In the genomic region with DNA sequence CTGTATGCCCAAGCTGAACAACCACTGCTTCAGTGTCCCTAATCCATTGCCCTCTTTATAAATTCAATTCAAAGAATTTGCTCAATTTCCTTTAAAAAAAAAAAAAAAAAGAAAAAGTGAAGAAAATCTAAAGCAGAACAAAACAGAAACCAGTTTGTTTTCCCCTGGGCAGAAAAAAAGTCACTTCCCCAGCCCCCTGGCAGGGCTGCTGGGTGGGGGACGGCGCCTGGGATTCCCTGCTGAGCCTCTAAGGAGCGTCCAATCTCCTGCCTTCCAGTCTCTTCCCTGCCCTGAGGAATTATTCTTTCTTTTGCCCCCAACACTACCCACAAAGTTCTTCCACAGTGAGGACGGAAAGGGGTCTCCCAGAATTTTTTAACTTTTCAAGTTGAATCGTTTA, we compare ENCODE assay signal across 2 cellular contexts.
TF ChIP-seq lines count a peak whose summit lies in the region.

No MANE protein-coding gene starts in this region.

TF ChIP-seq in SK-N-SH, 30 proteins besides CTCF, POLR2A, EP300 and RAD21:
- TF ChIP-seq, protein P1, sequence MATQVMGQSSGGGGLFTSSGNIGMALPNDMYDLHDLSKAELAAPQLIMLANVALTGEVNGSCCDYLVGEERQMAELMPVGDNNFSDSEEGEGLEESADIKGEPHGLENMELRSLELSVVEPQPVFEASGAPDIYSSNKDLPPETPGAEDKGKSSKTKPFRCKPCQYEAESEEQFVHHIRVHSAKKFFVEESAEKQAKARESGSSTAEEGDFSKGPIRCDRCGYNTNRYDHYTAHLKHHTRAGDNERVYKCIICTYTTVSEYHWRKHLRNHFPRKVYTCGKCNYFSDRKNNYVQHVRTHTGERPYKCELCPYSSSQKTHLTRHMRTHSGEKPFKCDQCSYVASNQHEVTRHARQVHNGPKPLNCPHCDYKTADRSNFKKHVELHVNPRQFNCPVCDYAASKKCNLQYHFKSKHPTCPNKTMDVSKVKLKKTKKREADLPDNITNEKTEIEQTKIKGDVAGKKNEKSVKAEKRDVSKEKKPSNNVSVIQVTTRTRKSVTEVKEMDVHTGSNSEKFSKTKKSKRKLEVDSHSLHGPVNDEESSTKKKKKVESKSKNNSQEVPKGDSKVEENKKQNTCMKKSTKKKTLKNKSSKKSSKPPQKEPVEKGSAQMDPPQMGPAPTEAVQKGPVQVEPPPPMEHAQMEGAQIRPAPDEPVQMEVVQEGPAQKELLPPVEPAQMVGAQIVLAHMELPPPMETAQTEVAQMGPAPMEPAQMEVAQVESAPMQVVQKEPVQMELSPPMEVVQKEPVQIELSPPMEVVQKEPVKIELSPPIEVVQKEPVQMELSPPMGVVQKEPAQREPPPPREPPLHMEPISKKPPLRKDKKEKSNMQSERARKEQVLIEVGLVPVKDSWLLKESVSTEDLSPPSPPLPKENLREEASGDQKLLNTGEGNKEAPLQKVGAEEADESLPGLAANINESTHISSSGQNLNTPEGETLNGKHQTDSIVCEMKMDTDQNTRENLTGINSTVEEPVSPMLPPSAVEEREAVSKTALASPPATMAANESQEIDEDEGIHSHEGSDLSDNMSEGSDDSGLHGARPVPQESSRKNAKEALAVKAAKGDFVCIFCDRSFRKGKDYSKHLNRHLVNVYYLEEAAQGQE (IDR thresholded peaks at IDR 0.05; ENCODE audit: low read depth, low read length) = no peak
- TF ChIP-seq FOSL2 (IDR thresholded peaks at IDR 0.05; ENCODE audit: borderline replicate concordance, low read depth) (no peak), MXI1 (IDR thresholded peaks at IDR 0.05; ENCODE audit: low read depth, low read length) (no peak), GABPA (IDR thresholded peaks at IDR 0.05; ENCODE audit: low read depth) (no peak), NFIC (IDR thresholded peaks at IDR 0.05; ENCODE audit: borderline replicate concordance) (no peak), EZH2phosphoT487 (IDR thresholded peaks at IDR 0.05; ENCODE audit: borderline replicate concordance, low read depth) (no peak), CHD2 (IDR thresholded peaks at IDR 0.05; ENCODE audit: low read length, partially characterized antibody) (no peak), ELF1 (IDR thresholded peaks at IDR 0.05) (no peak), FOXJ3 (CRISPR knock-in tag; IDR thresholded peaks at IDR 0.05) (no peak), YY1 (IDR thresholded peaks at IDR 0.05; ENCODE audit: low read depth) (no peak), SIN3A (IDR thresholded peaks at IDR 0.05; ENCODE audit: borderline replicate concordance, low read depth, low read length) (no peak), TAF1 (IDR thresholded peaks at IDR 0.05; ENCODE audit: borderline replicate concordance, low read depth, low read length) (no peak), POLR2AphosphoS5 (IDR thresholded peaks at IDR 0.05; ENCODE audit: low read depth, low read length) (no peak), NRF1 (IDR thresholded peaks at IDR 0.05; ENCODE audit: low read depth, low read length) (no peak), RXRA (IDR thresholded peaks at IDR 0.05; ENCODE audit: borderline replicate concordance, low read depth) (no peak), RCOR1 (IDR thresholded peaks at IDR 0.05; ENCODE audit: low read length) (no peak), JUND (IDR thresholded peaks at IDR 0.05) (no peak)
- TF ChIP-seq, protein P2, sequence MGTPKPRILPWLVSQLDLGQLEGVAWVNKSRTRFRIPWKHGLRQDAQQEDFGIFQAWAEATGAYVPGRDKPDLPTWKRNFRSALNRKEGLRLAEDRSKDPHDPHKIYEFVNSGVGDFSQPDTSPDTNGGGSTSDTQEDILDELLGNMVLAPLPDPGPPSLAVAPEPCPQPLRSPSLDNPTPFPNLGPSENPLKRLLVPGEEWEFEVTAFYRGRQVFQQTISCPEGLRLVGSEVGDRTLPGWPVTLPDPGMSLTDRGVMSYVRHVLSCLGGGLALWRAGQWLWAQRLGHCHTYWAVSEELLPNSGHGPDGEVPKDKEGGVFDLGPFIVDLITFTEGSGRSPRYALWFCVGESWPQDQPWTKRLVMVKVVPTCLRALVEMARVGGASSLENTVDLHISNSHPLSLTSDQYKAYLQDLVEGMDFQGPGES (IDR thresholded peaks at IDR 0.05; ENCODE audit: low read depth, low read length) = no peak
- TF ChIP-seq, protein P3, sequence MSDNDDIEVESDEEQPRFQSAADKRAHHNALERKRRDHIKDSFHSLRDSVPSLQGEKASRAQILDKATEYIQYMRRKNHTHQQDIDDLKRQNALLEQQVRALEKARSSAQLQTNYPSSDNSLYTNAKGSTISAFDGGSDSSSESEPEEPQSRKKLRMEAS (IDR thresholded peaks at IDR 0.05; ENCODE audit: low read depth) = no peak
- TF ChIP-seq, protein P4, sequence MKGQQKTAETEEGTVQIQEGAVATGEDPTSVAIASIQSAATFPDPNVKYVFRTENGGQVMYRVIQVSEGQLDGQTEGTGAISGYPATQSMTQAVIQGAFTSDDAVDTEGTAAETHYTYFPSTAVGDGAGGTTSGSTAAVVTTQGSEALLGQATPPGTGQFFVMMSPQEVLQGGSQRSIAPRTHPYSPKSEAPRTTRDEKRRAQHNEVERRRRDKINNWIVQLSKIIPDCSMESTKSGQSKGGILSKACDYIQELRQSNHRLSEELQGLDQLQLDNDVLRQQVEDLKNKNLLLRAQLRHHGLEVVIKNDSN (IDR thresholded peaks at IDR 0.05; ENCODE audit: borderline replicate concordance, low read depth) = no peak

TF ChIP-seq in SK-N-SH treated with all-trans-retinoic acid at 6 μM for 48 hours, 23 proteins besides CTCF, POLR2A, EP300 and RAD21 (continued from another document):
- no peak for TF ChIP-seq PPARA (CRISPR knock-in tag; IDR thresholded peaks at IDR 0.05; ENCODE audit: borderline replicate concordance)
- TF ChIP-seq ESRRG (CRISPR knock-in tag; IDR thresholded peaks at IDR 0.05) = no peak
- TF ChIP-seq TOX (CRISPR knock-in tag; IDR thresholded peaks at IDR 0.05; ENCODE audit: borderline replicate concordance) = no peak
- no peak for TF ChIP-seq BACH2 (CRISPR knock-in tag; IDR thresholded peaks at IDR 0.05; ENCODE audit: borderline replicate concordance)
- TF ChIP-seq ZFP3 (CRISPR knock-in tag; IDR thresholded peaks at IDR 0.05) = no peak
- TF ChIP-seq RARB (CRISPR knock-in tag; IDR thresholded peaks at IDR 0.05) = no peak
- TF ChIP-seq SNAI2 (CRISPR knock-in tag; IDR thresholded peaks at IDR 0.05) = no peak
- no peak for TF ChIP-seq TSHZ2 (CRISPR knock-in tag; IDR thresholded peaks at IDR 0.05)
- no peak for TF ChIP-seq ZNF8 (CRISPR knock-in tag; IDR thresholded peaks at IDR 0.05)
- TF ChIP-seq PATZ1 (CRISPR knock-in tag; IDR thresholded peaks at IDR 0.05; ENCODE audit: borderline replicate concordance) = no peak
